ENCODE assay signal across 9 cellular contexts in the genomic region with DNA sequence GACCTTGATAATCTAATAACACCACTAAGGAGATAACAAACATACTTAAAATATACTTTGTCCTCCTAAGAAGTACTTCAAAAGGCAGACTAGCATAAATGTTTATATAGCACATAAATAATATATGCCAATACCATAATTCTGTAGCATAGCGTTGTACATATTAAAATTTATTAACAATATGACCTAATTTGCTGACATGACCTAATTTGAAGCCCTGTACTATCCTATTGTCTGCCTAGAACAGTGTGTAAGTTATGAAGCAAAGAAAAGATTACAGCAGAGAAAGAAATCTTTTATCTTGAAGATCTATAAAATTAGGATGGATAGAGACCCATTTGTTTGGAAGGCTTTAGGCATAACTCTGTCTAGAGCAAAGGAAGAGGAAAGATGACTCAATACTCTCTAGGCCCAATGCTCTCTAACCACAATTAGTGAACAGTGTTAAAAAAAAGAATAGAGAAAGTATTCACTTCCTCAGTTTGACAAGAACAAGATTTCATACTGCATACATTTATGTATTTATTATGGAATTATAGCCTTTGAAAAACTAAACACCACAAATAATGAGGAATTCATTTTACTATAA.
DNase-seq lines count a peak whose midpoint lies in the region; ATAC-seq and TF ChIP-seq lines count a peak whose summit lies in the region.
"Had no signal": no experiment of that assay in that cellular context is flagged by ENCODE, and none has a peak within 500 bp of the region (broad histone marks: within the 10 kb centered on the region; RNA-seq: fewer than 3 reads in every experiment).

No MANE protein-coding gene starts in this region.

- no peak for TF ChIP-seq EP300 in upper lobe of left lung (IDR thresholded peaks at IDR 0.05)

- ATAC-seq in upper lobe of left lung (ENCODE audit: low FRiP score in 2 of 2), result no peak

- H3K9me3 ChIP-seq in BE2C (no peaks in the 10 kb centered on the region), upper lobe of left lung (peaks cover 0 to 7% (median 2%) of the 10 kb centered on the region in 4 donors)

- TF ChIP-seq CTCF in GM06990 (IDR thresholded peaks at IDR 0.05; ENCODE audit: insufficient read depth, low read length, poor library complexity, severe bottlenecking) (no peak), BE2C (IDR thresholded peaks at IDR 0.05; ENCODE audit: low read depth, low read length) (no peak), upper lobe of left lung (IDR thresholded peaks at IDR 0.05) (no peak)

- H3K27me3 ChIP-seq in GM06990 (replicated peaks; ENCODE audit: control insufficient read depth, insufficient read depth, low read length) (no peaks in the 10 kb centered on the region), BE2C (no peaks in the 10 kb centered on the region), upper lobe of left lung (no peaks in the 10 kb centered on the region)

- no peak overlapping the region for H3K4me3 ChIP-seq in GM06990 (replicated peaks; ENCODE audit: low read depth, low read length)
- no peak overlapping the region for H3K4me3 ChIP-seq in BE2C (ENCODE audit: low read depth, low read length)
- no peak overlapping the region for H3K4me3 ChIP-seq in upper lobe of left lung

- no peak overlapping the region for H3K27ac ChIP-seq in upper lobe of left lung

- no peak for TF ChIP-seq POLR2A in upper lobe of left lung (IDR thresholded peaks at IDR 0.05)

- DNase-seq in GM06990 (ENCODE audit: extremely low read depth, insufficient read length), result peak; percentile 29
- peak; percentile 30 for DNase-seq in HCEC 1CT
- DNase-seq in NCI-H226, result peak; percentile 34
- peak; percentile 42 for DNase-seq in fibroblast of peridontal ligament (ENCODE audit: extremely low read depth)
- DNase-seq in BE2C, result no peak
- DNase-seq in upper lobe of left lung, result no peak
- DNase-seq in ureter (ENCODE audit: low spot score), result no peak
- DNase-seq in NCI-H82 treated with DMSO at 0.1 percent for 48 hours (lab: John Stamatoyannopoulos, UW; ENCODE audit: unreplicated experiment), result no peak
- DNase-seq: nephron progenitor cell had no signal

- 81 to 94% methylated on average over 1 of the region's 1 CpG for WGBS in upper lobe of left lung, 2 donors

- H3K36me3 ChIP-seq in GM06990 (ENCODE audit: control insufficient read depth, insufficient read depth, low read length) (no peaks in the 10 kb centered on the region), BE2C (no peaks in the 10 kb centered on the region), upper lobe of left lung (no peaks in the 10 kb centered on the region)

- H3K4me1 ChIP-seq in BE2C (no peaks in the 10 kb centered on the region), upper lobe of left lung (no peaks in the 10 kb centered on the region)

Comparison
In these comparisons a context has a peak if more than half of its experiments do, and no peak if none do; other contexts are left out.
1. DNase-seq: peak in GM06990 (single experiment), HCEC 1CT (single experiment), NCI-H226 (single experiment) and fibroblast of peridontal ligament (single experiment); none in BE2C (single experiment), upper lobe of left lung (0 of 2), ureter (single experiment) and NCI-H82 treated with DMSO at 0.1 percent for 48 hours (single experiment).